In genomic region chr2:191660575-191660974, GRCh38 we compare ENCODE assay signal across 14 cellular contexts. TPM values are rescaled to one million over a fixed set of nuclear protein-coding genes. Genes with fewer than 3 reads are reported as not detected.
DNase-seq lines count a peak whose midpoint lies in the region; ATAC-seq and TF ChIP-seq lines count a peak whose summit lies in the region.
"Had no signal": no experiment of that assay in that cellular context is flagged by ENCODE, and none has a peak within 500 bp of the region (broad histone marks: within the 10 kb centered on the region; RNA-seq: fewer than 3 reads in every experiment).

No MANE protein-coding gene starts in this region.

- BruUV-seq in IMR-90 (replicated peaks; lab: Mats Ljungman, UMichigan), result no TSS peak

- H4K5ac ChIP-seq in IMR-90 (ENCODE audit: low read depth, low read length), result no peak overlapping the region

- H3K27ac Mint-ChIP-seq in activated CD4-positive, alpha-beta T cell treated with anti-CD3 and anti-CD28 coated beads, Interleukin-2, amount 10 ng/mL, durations not matched to agents 7 days and 5 days, result no peak overlapping the region
- H3K27ac Mint-ChIP-seq: B cell; CD4-positive, alpha-beta T cell had no signal

- no peaks in the 10 kb centered on the region for H4K20me1 ChIP-seq in IMR-90 (ENCODE audit: insufficient read depth, low read length)

- H3K79me1 ChIP-seq in IMR-90 (ENCODE audit: low read depth in 1 of 2, low read length in 2 of 2), result peaks cover 0 to 3% of the 10 kb centered on the region in 2 experiments; a peak in 1 of 4 replicates

- H3K4ac ChIP-seq in IMR-90 (ENCODE audit: low read depth, low read length), result no peak overlapping the region

- no peaks in the 10 kb centered on the region for H3K27me3 ChIP-seq in IMR-90 (ENCODE audit: control insufficient read depth, insufficient read depth, low read length)
- H3K27me3 ChIP-seq in right lobe of liver, result no peaks in the 10 kb centered on the region
- H3K27me3 ChIP-seq in left ventricle myocardium inferior (ENCODE audit: low read depth), result no peaks in the 10 kb centered on the region

- H3K56ac ChIP-seq in IMR-90 (ENCODE audit: extremely low read depth, insufficient read depth, low read length), result no peak overlapping the region

- H3K9me3 ChIP-seq in IMR-90 (ENCODE audit: control insufficient read depth, insufficient read depth, low read length) (no peaks in the 10 kb centered on the region), right lobe of liver (no peaks in the 10 kb centered on the region), left ventricle myocardium inferior (replicated peaks) (no peaks in the 10 kb centered on the region)

- POLR2A ChIA-PET in IMR-90 (lab: Charles Lee; ENCODE audit: unreplicated experiment), result interaction anchor here (0.7 to 1.0 kb wide), 2 partner anchors 17 to 20 kb away, joined by 6 to 14 read pairs; partner anchors contain the start of gene NABP1
- POLR2A ChIA-PET in activated CD4-positive, alpha-beta T cell treated with anti-CD3 and anti-CD28 coated beads, Interleukin-2, amount 10 ng/mL, durations not matched to agents 7 days and 5 days (lab: Charles Lee), result no interaction called here

- TF ChIP-seq POLR2A in IMR-90 (IDR thresholded peaks at IDR 0.05; ENCODE audit: low read depth, low read length), result no peak
- TF ChIP-seq POLR2A in right lobe of liver (IDR thresholded peaks at IDR 0.05), result no peak

- H2AFZ ChIP-seq in IMR-90 (replicated peaks; ENCODE audit: low read length, poor library complexity), result no peak overlapping the region
- H2AFZ ChIP-seq: GM23248 had no signal

- peak overlapping the region; percentile 11 for H2BK5ac ChIP-seq in IMR-90 (ENCODE audit: low read depth, low read length, poor library complexity, severe bottlenecking)

- H2BK20ac ChIP-seq in IMR-90 (ENCODE audit: low read depth, low read length), result no peak overlapping the region

- DNase-seq in ACHN, result peak; percentile 32
- DNase-seq in IMR-90, result no peak
- DNase-seq in fibroblast of villous mesenchyme (ENCODE audit: low read depth), result peak; percentile 31
- DNase-seq in right lobe of liver, result no peak
- DNase-seq in activated CD4-positive, alpha-beta T cell treated with anti-CD3 and anti-CD28 coated beads, Interleukin-2, amount 10 ng/mL, durations not matched to agents 7 days and 5 days, result no peak
- no peak for DNase-seq in left ventricle myocardium inferior
- DNase-seq in SW480 (ENCODE audit: low spot score), result no peak
- DNase-seq: C1 segment of cervical spinal cord; CD4-positive, alpha-beta T cell; DMS79; GM23248 had no signal

- H3K4me1 ChIP-seq in IMR-90 (ENCODE audit: control insufficient read depth, insufficient read depth, low read length) (peaks cover 14% of the 10 kb centered on the region), right lobe of liver (peaks cover 0 to 22% (median 4%) of the 10 kb centered on the region in 4 donors), left ventricle myocardium inferior (no peaks in the 10 kb centered on the region)

- WGBS in IMR-90 (ENCODE audit: extremely low coverage in 2 of 2, insufficient read length in 1 of 2), 2 experiments, result no CpG with 5 or more reads among the region's 1 CpG
- WGBS in right lobe of liver (ENCODE audit: insufficient coverage, low coverage, low lambda C conversion rate, missing lambda C conversion rate), result 5% methylated on average over 1 of the region's 1 CpG

- dilution Hi-C loops in IMR-90 (cut with HindIII; ENCODE audit: low sequenced_read_pairs, unreplicated experiment), result no loop called here

- H3K14ac ChIP-seq in IMR-90 (replicated peaks; ENCODE audit: low read depth, low read length), result 0 out of 2 replicates have a peak overlapping the region, but pooled peaks have one; percentile 17

- peak overlapping the region; percentile 9; the same call in 1 of the 3 replicates for H2BK15ac ChIP-seq in IMR-90 (ENCODE audit: low read depth, low read length)

- in situ Hi-C loops in ACHN (cut with HindIII; ENCODE audit: low pct_ligation_motif_present, low pct_unique_long_range_greater_than_20kb, low sequenced_read_pairs), result no loop called here
- in situ Hi-C loops in IMR-90 (cut with MboI; ENCODE audit: low sequenced_read_pairs), result no loop called here

- no peak overlapping the region for H2AK9ac ChIP-seq in IMR-90 (replicated peaks; ENCODE audit: low read depth, low read length, poor library complexity)

- intact Hi-C loops in IMR-90 (cut with micrococcal nuclease), result no loop called here
- intact Hi-C loops in right lobe of liver (cut with DNase I), result no loop called here
- intact Hi-C loops in left ventricle myocardium inferior (cut with micrococcal nuclease), result no loop called here

- H3K18ac ChIP-seq in IMR-90 (ENCODE audit: low read depth, low read length), result peak overlapping the region; percentile 77; the same call in 1 of the 2 replicates

- H3K4me1 Mint-ChIP-seq in activated CD4-positive, alpha-beta T cell treated with anti-CD3 and anti-CD28 coated beads, Interleukin-2, amount 10 ng/mL, durations not matched to agents 7 days and 5 days, result peaks cover 21% of the 10 kb centered on the region
- H3K4me1 Mint-ChIP-seq: B cell had no signal

- H3K27ac ChIP-seq in IMR-90 (ENCODE audit: insufficient read depth, low read length) (no peak overlapping the region), right lobe of liver (peak overlapping the region in 1 of 3 donors; percentile 38), left ventricle myocardium inferior (replicated peaks) (no peak overlapping the region)
- H3K27ac ChIP-seq: GM23248 had no signal

- peaks cover 2% of the 10 kb centered on the region; the same call in 1 of the 2 replicates for H3K9me1 ChIP-seq in IMR-90 (ENCODE audit: insufficient read depth, low read length)

- H3K36me3 ChIP-seq in IMR-90 (ENCODE audit: control insufficient read depth, insufficient read depth, low read length) (no peaks in the 10 kb centered on the region), right lobe of liver (no peaks in the 10 kb centered on the region), left ventricle myocardium inferior (no peaks in the 10 kb centered on the region)

- peaks cover 10% of the 10 kb centered on the region for H3K36me3 Mint-ChIP-seq in activated CD4-positive, alpha-beta T cell treated with anti-CD3 and anti-CD28 coated beads, Interleukin-2, amount 10 ng/mL, durations not matched to agents 7 days and 5 days (ENCODE audit: low read depth)

- no peak overlapping the region for H3K9ac ChIP-seq in IMR-90 (ENCODE audit: low read depth, low read length)
- H3K9ac ChIP-seq: GM23248 had no signal

- H3K4me3 ChIP-seq in IMR-90 (ENCODE audit: insufficient read depth, low read depth, low read length) (no peak overlapping the region), fibroblast of villous mesenchyme (ENCODE audit: low read depth, low read length) (no peak overlapping the region), right lobe of liver (no peak overlapping the region), left ventricle myocardium inferior (no peak overlapping the region)
- H3K4me3 ChIP-seq: GM23248 had no signal

- H3K4me2 ChIP-seq in IMR-90 (ENCODE audit: low read depth, low read length), result no peak overlapping the region

- H2AK5ac ChIP-seq in IMR-90 (ENCODE audit: low read depth, low read length), result peak overlapping the region; percentile 58; the same call in 1 of the 2 replicates

- no peak overlapping the region for H3K23ac ChIP-seq in IMR-90 (ENCODE audit: low read depth, low read length)

- peak overlapping the region; percentile 58 for H2BK120ac ChIP-seq in IMR-90 (ENCODE audit: low read depth, low read length)

- no peak for ATAC-seq in IMR-90 (ENCODE audit: low read depth)
- peak; percentile 71 to 83 (median 79) for ATAC-seq in right lobe of liver
- ATAC-seq in HG02571 (IDR thresholded peaks at IDR 0.05; ENCODE audit: unreplicated experiment), result no peak
- ATAC-seq: HCT116 had no signal

- TF ChIP-seq RAD21 in IMR-90 (IDR thresholded peaks at IDR 0.05; ENCODE audit: low read length), result no peak

- TF ChIP-seq CTCF in IMR-90 (conservative IDR thresholded peaks at IDR 0.05; ENCODE audit: low read depth, low read length) (no peak), fibroblast of villous mesenchyme (IDR thresholded peaks at IDR 0.05; ENCODE audit: insufficient read depth, low read depth, low read length) (no peak), right lobe of liver (IDR thresholded peaks at IDR 0.05) (no peak), left ventricle myocardium inferior (IDR thresholded peaks at IDR 0.05; ENCODE audit: borderline replicate concordance) (no peak)

- H4K8ac ChIP-seq in IMR-90 (ENCODE audit: low read depth in 2 of 2, low read length in 2 of 2), result peak overlapping the region in 1 of 2 experiments; percentile 36; a peak in 1 of 4 replicates

- peaks cover 15% of the 10 kb centered on the region for H3K9me3 Mint-ChIP-seq in activated CD4-positive, alpha-beta T cell treated with anti-CD3 and anti-CD28 coated beads, Interleukin-2, amount 10 ng/mL, durations not matched to agents 7 days and 5 days

- no peak overlapping the region for H3K4me3 Mint-ChIP-seq in activated CD4-positive, alpha-beta T cell treated with anti-CD3 and anti-CD28 coated beads, Interleukin-2, amount 10 ng/mL, durations not matched to agents 7 days and 5 days
- H3K4me3 Mint-ChIP-seq: B cell; CD4-positive, alpha-beta T cell had no signal

- no peak overlapping the region for H4K91ac ChIP-seq in IMR-90 (ENCODE audit: insufficient read depth, low read depth, low read length)

- no peaks in the 10 kb centered on the region for H3K27me3 Mint-ChIP-seq in activated CD4-positive, alpha-beta T cell treated with anti-CD3 and anti-CD28 coated beads, Interleukin-2, amount 10 ng/mL, durations not matched to agents 7 days and 5 days
- H3K27me3 Mint-ChIP-seq: B cell; CD4-positive, alpha-beta T cell had no signal

- CTCF ChIA-PET in IMR-90 (lab: Yijun Ruan, JAX), result interaction anchor here (1.0 kb wide), 2 partner anchors 16 to 22 kb away, joined by 5 to 7 read pairs; no protein-coding TSS in a partner anchor
- CTCF ChIA-PET in activated CD4-positive, alpha-beta T cell treated with anti-CD3 and anti-CD28 coated beads, Interleukin-2, amount 10 ng/mL, durations not matched to agents 7 days and 5 days (lab: Charles Lee), result interaction anchor here (1.3 to 3.3 kb wide), 4 partner anchors 12 to 16 kb away, joined by 3 to 14 read pairs (median 4); partner anchors contain the start of gene NABP1

TF ChIP-seq in IMR-90, 13 proteins besides CTCF, POLR2A, EP300 and RAD21 (continues in another document):
- TF ChIP-seq RCOR1 (IDR thresholded peaks at IDR 0.05; ENCODE audit: insufficient replicate concordance, low read length), result no peak

RNA-seq across cellular contexts. Expression of gene NABP1, which starts 17.4 kb away (rescaled TPM):
- total RNA-seq in IMR-90 (2012; rRNA removed), result 57.7 and 141 TPM in 2 replicates
- polyA plus RNA-seq in IMR-90 (2012; rRNA removed), result 46.3 and 73.3 TPM in 2 replicates
- 8.2 and 11.9 TPM in 2 replicates for polyA plus RNA-seq in IMR-90 (2012; cell fraction: cytosol; rRNA removed)
- 124 and 666 TPM in 2 replicates for polyA plus RNA-seq in IMR-90 (2012; cell fraction: nucleus; rRNA removed; ENCODE audit: low replicate concordance)
- 66.7 and 308 TPM in 2 replicates for total RNA-seq in fibroblast of villous mesenchyme
- total RNA-seq in right lobe of liver, result 10 to 100 TPM in 5 of 6 experiments, 1 to 10 TPM in 1; 5.2 to 28.2 (median 20.7) TPM
- total RNA-seq in activated CD4-positive, alpha-beta T cell treated with anti-CD3 and anti-CD28 coated beads, Interleukin-2, amount 10 ng/mL, durations not matched to agents 7 days and 5 days, result 10 to 100 TPM; 47.1 to 48.0 TPM
- 3.3 TPM for total RNA-seq in left ventricle myocardium inferior

Comparison
In these comparisons a context has a peak if more than half of its experiments do, and no peak if none do; other contexts are left out.
1. DNase-seq: peak in ACHN (single experiment) and fibroblast of villous mesenchyme (single experiment); none in IMR-90 (single experiment), right lobe of liver (0 of 3), activated CD4-positive, alpha-beta T cell treated with anti-CD3 and anti-CD28 coated beads, Interleukin-2, amount 10 ng/mL, durations not matched to agents 7 days and 5 days (single experiment), left ventricle myocardium inferior (single experiment) and SW480 (single experiment).
2. ATAC-seq: peak in right lobe of liver (4 of 4); none in IMR-90 (single experiment) and HG02571 (single experiment).